Comparison of ENCODE assay signal across 1 cellular context in genomic region chr6:107114213-107114871, GRCh38.
TF ChIP-seq lines count a peak whose summit lies in the region.

No MANE protein-coding gene starts in this region.

TF ChIP-seq in WTC11, 78 proteins besides CTCF, POLR2A, EP300 and RAD21 (continued from another document):
- TF ChIP-seq ZBTB21 (CRISPR knock-in tag; IDR thresholded peaks at IDR 0.05; ENCODE audit: borderline replicate concordance): no peak
- TF ChIP-seq ATF3 (CRISPR knock-in tag; conservative IDR thresholded peaks at IDR 0.05): no peak
- no peak for TF ChIP-seq USF2 (CRISPR knock-in tag; IDR thresholded peaks at IDR 0.05)
- no peak for TF ChIP-seq ATF1 (CRISPR knock-in tag; IDR thresholded peaks at IDR 0.05)
- no peak for TF ChIP-seq SMAD4 (CRISPR knock-in tag; IDR thresholded peaks at IDR 0.05)
- no peak for TF ChIP-seq CBFB (CRISPR knock-in tag; IDR thresholded peaks at IDR 0.05; ENCODE audit: low read depth)
- no peak for TF ChIP-seq ATF2 (CRISPR knock-in tag; IDR thresholded peaks at IDR 0.05; ENCODE audit: borderline replicate concordance, low read depth)
